ENCODE assay signal across 22 cellular contexts in genomic region chr10:44016101-44016500, GRCh38.
DNase-seq lines count a peak whose midpoint lies in the region; ATAC-seq and TF ChIP-seq lines count a peak whose summit lies in the region.
"Had no signal": no experiment of that assay in that cellular context is flagged by ENCODE, and none has a peak within 500 bp of the region (broad histone marks: within the 10 kb centered on the region; RNA-seq: fewer than 3 reads in every experiment).

No MANE protein-coding gene starts in this region.

- H3K27ac ChIP-seq in heart right ventricle: peak overlapping the region in 7 of 10 donors; percentile 45 to 69 (median 64)
- H3K27ac ChIP-seq in ascending aorta: peak overlapping the region; percentile 70 to 71
- peak overlapping the region; percentile 65 for H3K27ac ChIP-seq in lower lobe of right lung
- H3K27ac ChIP-seq: A549 had no signal

- peaks cover 9 to 45% (median 22%) of the 10 kb centered on the region in 9 donors for H3K4me1 ChIP-seq in heart right ventricle
- H3K4me1 ChIP-seq in ascending aorta: peaks cover 7 to 19% of the 10 kb centered on the region in 2 donors
- peaks cover 6% of the 10 kb centered on the region for H3K4me1 ChIP-seq in lower lobe of right lung
- H3K4me1 ChIP-seq: A549 had no signal

- WGBS in heart right ventricle, 2 donors: 96 to 99% methylated on average over 4 of the region's 4 CpGs

- no peak for TF ChIP-seq CTCF in heart right ventricle (IDR thresholded peaks at IDR 0.05)
- TF ChIP-seq CTCF in ascending aorta (IDR thresholded peaks at IDR 0.05): no peak
- no peak for TF ChIP-seq CTCF in lower lobe of right lung (IDR thresholded peaks at IDR 0.05)

- peaks cover 0 to 3% (median 0%) of the 10 kb centered on the region in 11 donors for H3K9me3 ChIP-seq in heart right ventricle
- H3K9me3 ChIP-seq in ascending aorta: no peaks in the 10 kb centered on the region
- H3K9me3 ChIP-seq in lower lobe of right lung: no peaks in the 10 kb centered on the region
- no peaks in the 10 kb centered on the region for H3K9me3 ChIP-seq in MG63
- H3K9me3 ChIP-seq: A549 had no signal

- intact Hi-C loops in heart right ventricle (cut with DNase I): loop anchor here in 1 of 10 donors (10.0 kb wide), 1 partner anchor 321 kb away; no protein-coding TSS in a partner anchor
- intact Hi-C loops in Right ventricle myocardium inferior (cut with DNase I): no loop called here
- intact Hi-C loops in ascending aorta (cut with DNase I): loop anchor here (5.0 kb wide), 2 partner anchors 54 to 324 kb away; no protein-coding TSS in a partner anchor
- intact Hi-C loops in lower lobe of right lung (cut with DNase I): no loop called here

- H3K36me3 ChIP-seq in heart right ventricle (no peaks in the 10 kb centered on the region), ascending aorta (no peaks in the 10 kb centered on the region), lower lobe of right lung (no peaks in the 10 kb centered on the region), MG63 (no peaks in the 10 kb centered on the region)
- H3K36me3 ChIP-seq: BLaER1 treated with 17β-estradiol and CSF1 and Interleukin-3, amounts not matched to agents 10 nM and 100 nM had no signal

- no peak for DNase-seq in heart right ventricle
- DNase-seq in Right ventricle myocardium inferior (ENCODE audit: missing footprints): no peak
- DNase-seq in ascending aorta (ENCODE audit: low spot score in 2 of 2): no peak
- DNase-seq in lower lobe of right lung: no peak
- DNase-seq in NCI-H774 (lab: John Stamatoyannopoulos, UW): no peak
- DNase-seq in MG63: no peak
- DNase-seq: AML-193; CD4-positive, alpha-beta T cell; H9; NCI-H1048; NCI-H1417; NCI-H1694 treated with DMSO at 0.1 percent for 48 hours; NCI-H2081; NCI-H2227 treated with DMSO at 0.1 percent for 48 hours; NCI-H526 treated with DMSO at 0.1 percent for 48 hours; RPMI8226; SHP77 treated with DMSO at 0.1 percent for 48 hours had no signal

- H3K27me3 ChIP-seq in heart right ventricle: no peaks in the 10 kb centered on the region
- no peaks in the 10 kb centered on the region for H3K27me3 ChIP-seq in ascending aorta
- no peaks in the 10 kb centered on the region for H3K27me3 ChIP-seq in lower lobe of right lung (ENCODE audit: low read depth)
- no peaks in the 10 kb centered on the region for H3K27me3 ChIP-seq in MG63
- H3K27me3 ChIP-seq: BLaER1 treated with 17β-estradiol and CSF1 and Interleukin-3, amounts not matched to agents 10 nM and 100 nM had no signal

- ATAC-seq in heart right ventricle (no peak), Right ventricle myocardium inferior (no peak), lower lobe of right lung (no peak), HG02885 (IDR thresholded peaks at IDR 0.05; ENCODE audit: poor library complexity, unreplicated experiment) (no peak)
- ATAC-seq: A549, GM23338, K562 had no signal

- no peak overlapping the region for H3K4me3 ChIP-seq in heart right ventricle
- no peak overlapping the region for H3K4me3 ChIP-seq in ascending aorta
- H3K4me3 ChIP-seq in lower lobe of right lung: no peak overlapping the region
- H3K4me3 ChIP-seq in MG63: no peak overlapping the region
- H3K4me3 ChIP-seq: A549; BLaER1 treated with 17β-estradiol and CSF1 and Interleukin-3, amounts not matched to agents 10 nM and 100 nM; GM23338; K562 had no signal
